Comparison of ENCODE assay signal across 13 cellular contexts in genomic region chr3:55364426-55364825, GRCh38.
DNase-seq lines count a peak whose midpoint lies in the region; ATAC-seq, FAIRE-seq and TF ChIP-seq lines count a peak whose summit lies in the region.
"Had no signal": no experiment of that assay in that cellular context is flagged by ENCODE, and none has a peak within 500 bp of the region (broad histone marks: within the 10 kb centered on the region; RNA-seq: fewer than 3 reads in every experiment).

No MANE protein-coding gene starts in this region.

- DNase-seq in AG20443 (ENCODE audit: low spot score) = peak; percentile 69
- DNase-seq in HFFc6 = peak; percentile 81
- DNase-seq in astrocyte (ENCODE audit: low read depth) = peak; percentile 84
- DNase-seq in trophoblast cell = peak; percentile 51 to 90
- no peak for DNase-seq in suprapubic skin (ENCODE audit: low spot score in 2 of 2)
- DNase-seq in left lobe of liver (ENCODE audit: low spot score) = no peak
- DNase-seq: HCEC 1CT, NCI-H1694, NCI-H345, NCI-H526 treated with DMSO at 0.1 percent for 48 hours, OCI-M1 had no signal

- ATAC-seq in HG03175 (IDR thresholded peaks at IDR 0.05; ENCODE audit: unreplicated experiment) (no peak), left lobe of liver (no peak)

- no peak for TF ChIP-seq POLR2A in suprapubic skin (IDR thresholded peaks at IDR 0.05)

- no peak overlapping the region for H3K4ac ChIP-seq in trophoblast cell (ENCODE audit: low read depth, low read length)

- H3K36me3 ChIP-seq in astrocyte (ENCODE audit: insufficient read depth, low read length) (no peaks in the 10 kb centered on the region), trophoblast cell (ENCODE audit: control insufficient read depth in 1 of 2, insufficient read depth in 2 of 2, low read length in 2 of 2) (no peaks in the 10 kb centered on the region), suprapubic skin (no peaks in the 10 kb centered on the region)
- H3K36me3 ChIP-seq: BLaER1 treated with 17β-estradiol and CSF1 and Interleukin-3, amounts not matched to agents 10 nM and 100 nM had no signal

- peak overlapping the region; percentile 10; the same call in 1 of the 2 replicates for H3K4me3 Mint-ChIP-seq in HFFc6
- H3K4me3 Mint-ChIP-seq in astrocyte (ENCODE audit: unreplicated experiment) = no peak overlapping the region

- TF ChIP-seq EP300 in suprapubic skin (IDR thresholded peaks at IDR 0.05) = no peak

- no peak overlapping the region for H3K27ac ChIP-seq in astrocyte (ENCODE audit: low read depth, low read length)
- H3K27ac ChIP-seq in trophoblast cell (ENCODE audit: low read depth, low read length) = peak overlapping the region; percentile 53
- H3K27ac ChIP-seq in suprapubic skin = no peak overlapping the region
- H3K27ac ChIP-seq: BLaER1 treated with 17β-estradiol and CSF1 and Interleukin-3, amounts not matched to agents 10 nM and 100 nM had no signal

- no peak overlapping the region for H2AFZ ChIP-seq in astrocyte (ENCODE audit: low read depth, low read length)
- no peak overlapping the region for H2AFZ ChIP-seq in trophoblast cell (ENCODE audit: insufficient read depth, low read length, poor library complexity)

- H3K9ac ChIP-seq in astrocyte (ENCODE audit: low read length) (no peak overlapping the region), trophoblast cell (ENCODE audit: low read length) (no peak overlapping the region)
- H3K9ac ChIP-seq: BLaER1 treated with 17β-estradiol and CSF1 and Interleukin-3, amounts not matched to agents 10 nM and 100 nM had no signal

- no peaks in the 10 kb centered on the region for H3K79me2 ChIP-seq in astrocyte (ENCODE audit: insufficient read depth, low read length)
- H3K79me2 ChIP-seq in trophoblast cell (ENCODE audit: control insufficient read depth, insufficient read depth, low read length, poor library complexity) = no peaks in the 10 kb centered on the region

- H4K12ac ChIP-seq in trophoblast cell (ENCODE audit: low read depth, low read length) = no peak overlapping the region

- H3K27me3 Mint-ChIP-seq in HFFc6 (ENCODE audit: insufficient read depth) = no peaks in the 10 kb centered on the region; the same call in 1 of the 2 replicates
- peaks cover 3% of the 10 kb centered on the region for H3K27me3 Mint-ChIP-seq in astrocyte (ENCODE audit: low read depth, unreplicated experiment)

- H2BK120ac ChIP-seq in trophoblast cell (ENCODE audit: insufficient read depth, low read length, poor library complexity) = no peak overlapping the region

- H3K14ac ChIP-seq in trophoblast cell (ENCODE audit: low read length) = no peak overlapping the region

- H4K8ac ChIP-seq in trophoblast cell (ENCODE audit: low read depth, low read length) = no peak overlapping the region

- no peak overlapping the region for H2BK5ac ChIP-seq in trophoblast cell (ENCODE audit: low read depth, low read length, poor library complexity)

- H3K36me3 Mint-ChIP-seq in HFFc6 (ENCODE audit: low read depth) = peaks cover 8% of the 10 kb centered on the region
- H3K36me3 Mint-ChIP-seq in astrocyte (ENCODE audit: low read depth, unreplicated experiment) = peaks cover 2% of the 10 kb centered on the region

- no peaks in the 10 kb centered on the region for H3K27me3 ChIP-seq in astrocyte (ENCODE audit: insufficient read depth, low read length)
- H3K27me3 ChIP-seq in trophoblast cell (ENCODE audit: insufficient read depth, low read length) = no peaks in the 10 kb centered on the region
- H3K27me3 ChIP-seq in suprapubic skin = no peaks in the 10 kb centered on the region
- H3K27me3 ChIP-seq: BLaER1 treated with 17β-estradiol and CSF1 and Interleukin-3, amounts not matched to agents 10 nM and 100 nM had no signal

- H3K4me1 ChIP-seq in astrocyte (ENCODE audit: insufficient read depth, low read length) = peaks cover 8% of the 10 kb centered on the region
- peaks cover 0 to 4% of the 10 kb centered on the region in 2 experiments for H3K4me1 ChIP-seq in trophoblast cell (ENCODE audit: control insufficient read depth in 1 of 2, insufficient read depth in 2 of 2, low read length in 2 of 2)
- no peaks in the 10 kb centered on the region for H3K4me1 ChIP-seq in suprapubic skin
- H3K4me1 ChIP-seq: BLaER1 treated with 17β-estradiol and CSF1 and Interleukin-3, amounts not matched to agents 10 nM and 100 nM had no signal

- no peaks in the 10 kb centered on the region for H3K79me1 ChIP-seq in trophoblast cell (ENCODE audit: low read length)

- H3K27ac Mint-ChIP-seq in HFFc6 (peak overlapping the region; percentile 83), astrocyte (ENCODE audit: unreplicated experiment) (peak overlapping the region; percentile 48)

- no peaks in the 10 kb centered on the region for H4K20me1 ChIP-seq in astrocyte (ENCODE audit: insufficient read depth, low read length)
- H4K20me1 ChIP-seq: BLaER1 treated with 17β-estradiol and CSF1 and Interleukin-3, amounts not matched to agents 10 nM and 100 nM had no signal

- H3K9me3 Mint-ChIP-seq in HFFc6 (no peaks in the 10 kb centered on the region), astrocyte (ENCODE audit: unreplicated experiment) (no peaks in the 10 kb centered on the region)

- no peak for FAIRE-seq in astrocyte (lab: Jason Lieb, UNC)

- TF ChIP-seq CTCF in HFFc6 (IDR thresholded peaks at IDR 0.05) (no peak), astrocyte (IDR thresholded peaks at IDR 0.05; ENCODE audit: insufficient read depth, low read depth, low read length) (no peak), suprapubic skin (IDR thresholded peaks at IDR 0.05) (no peak)

- WGBS in trophoblast cell (ENCODE audit: extremely low coverage, insufficient coverage, insufficient read length) = no CpG with 5 or more reads among the region's 4 CpGs
- WGBS in suprapubic skin = 72% methylated on average over 4 of the region's 4 CpGs

- H3K4me1 Mint-ChIP-seq in HFFc6 (ENCODE audit: low read depth) (peaks cover 66% of the 10 kb centered on the region), astrocyte (ENCODE audit: low read depth, unreplicated experiment) (peaks cover 15% of the 10 kb centered on the region)

- H3K9me3 ChIP-seq in astrocyte (ENCODE audit: insufficient read depth, low read depth, low read length) (no peaks in the 10 kb centered on the region), trophoblast cell (ENCODE audit: insufficient read depth, low read depth, low read length) (peaks cover 2% of the 10 kb centered on the region), suprapubic skin (no peaks in the 10 kb centered on the region)
- H3K9me3 ChIP-seq: BLaER1 treated with 17β-estradiol and CSF1 and Interleukin-3, amounts not matched to agents 10 nM and 100 nM had no signal

- H3K4me3 ChIP-seq in astrocyte (ENCODE audit: insufficient read depth, low read depth, low read length) (no peak overlapping the region), trophoblast cell (ENCODE audit: low read depth, low read length) (no peak overlapping the region), suprapubic skin (no peak overlapping the region)
- H3K4me3 ChIP-seq: BLaER1 treated with 17β-estradiol and CSF1 and Interleukin-3, amounts not matched to agents 10 nM and 100 nM had no signal

- H3K4me2 ChIP-seq in astrocyte (ENCODE audit: low read length) (no peak overlapping the region), trophoblast cell (ENCODE audit: low read length) (no peak overlapping the region)
- H3K4me2 ChIP-seq: BLaER1 treated with 17β-estradiol and CSF1 and Interleukin-3, amounts not matched to agents 10 nM and 100 nM had no signal

- no peak overlapping the region for H3K23ac ChIP-seq in trophoblast cell (ENCODE audit: low read length)

- peak overlapping the region; percentile 55 for H4K91ac ChIP-seq in trophoblast cell (ENCODE audit: low read depth, low read length)

- H2BK12ac ChIP-seq in trophoblast cell (ENCODE audit: low read length) = peak overlapping the region; percentile 54

- no peak overlapping the region for H2AK5ac ChIP-seq in trophoblast cell (ENCODE audit: low read length)

- H3K18ac ChIP-seq in trophoblast cell (ENCODE audit: low read length) = no peak overlapping the region

Comparison
In these comparisons a context has a peak if more than half of its experiments do, and no peak if none do; other contexts are left out.
1. DNase-seq: peak in AG20443 (single experiment), HFFc6 (single experiment), astrocyte (single experiment) and trophoblast cell (2 of 2); none in suprapubic skin (0 of 2) and left lobe of liver (single experiment).